9 cellular contexts compared by ENCODE assay signal in genomic region chr18:23131693-23132319, GRCh38. TPM values are rescaled to one million over a fixed set of nuclear protein-coding genes. Genes with fewer than 3 reads are reported as not detected.
A peak's percentile ranks its signal among the peaks of the same experiment; 100 is the strongest.
DNase-seq lines count a peak whose midpoint lies in the region; ATAC-seq and TF ChIP-seq lines count a peak whose summit lies in the region.
"Had no signal": no experiment of that assay in that cellular context is flagged by ENCODE, and none has a peak within 500 bp of the region (broad histone marks: within the 10 kb centered on the region; RNA-seq: fewer than 3 reads in every experiment).

No MANE protein-coding gene starts in this region.

- peak; percentile 69 for DNase-seq in activated gamma-delta T cell treated with Interleukin-2 at 50 U/mL for 16 hours
- DNase-seq in activated gamma-delta T cell (lab: John Stamatoyannopoulos, UW), result no peak
- DNase-seq in NCI-H146 treated with DMSO at 0.1 percent for 48 hours (lab: John Stamatoyannopoulos, UW; ENCODE audit: unreplicated experiment), result peak; percentile 77
- DNase-seq in T1000 (lab: John Stamatoyannopoulos, UW), result peak; percentile 33
- DNase-seq in breast epithelium (ENCODE audit: low spot score in 2 of 2), result no peak
- peak; percentile 77 for DNase-seq in kidney glomerular epithelial cell (lab: John Stamatoyannopoulos, UW)
- DNase-seq in stimulated activated CD4-positive, alpha-beta T cell treated with anti-CD3 and anti-CD28 coated beads, Interleukin-4, amount 100 ng/mL, for 48 hours (ENCODE audit: low read depth in 2 of 2), result peak; percentile 32 to 35

- intact Hi-C loops in breast epithelium (cut with DNase I; ENCODE audit: low total_unique reads), result no loop called here

- no peaks in the 10 kb centered on the region for H3K36me3 ChIP-seq in breast epithelium

- TF ChIP-seq CTCF in breast epithelium (IDR thresholded peaks at IDR 0.05), result peak; percentile 82 to 94 (median 85)

- no peak for TF ChIP-seq POLR2A in breast epithelium (IDR thresholded peaks at IDR 0.05)

- H3K4me1 ChIP-seq in breast epithelium, result no peaks in the 10 kb centered on the region

- no peak overlapping the region for H3K4me3 ChIP-seq in breast epithelium

- H3K27ac ChIP-seq in breast epithelium, result no peak overlapping the region

- H3K9me3 ChIP-seq in breast epithelium, result no peaks in the 10 kb centered on the region

- no peak for ATAC-seq in GM19328 (IDR thresholded peaks at IDR 0.05; ENCODE audit: unreplicated experiment)
- ATAC-seq: left colon had no signal

- H3K27me3 ChIP-seq in breast epithelium, result no peaks in the 10 kb centered on the region

RNA-seq across cellular contexts. Expression of gene CABLES1, which starts 3.5 kb away (rescaled TPM):
- total RNA-seq in breast epithelium, result 10 to 100 TPM; 18.1 to 28.7 (median 22.3) TPM

Comparison
In these comparisons a context has a peak if more than half of its experiments do, and no peak if none do; other contexts are left out.
1. DNase-seq: peak in activated gamma-delta T cell treated with Interleukin-2 at 50 U/mL for 16 hours (single experiment), NCI-H146 treated with DMSO at 0.1 percent for 48 hours (single experiment), T1000 (single experiment), kidney glomerular epithelial cell (single experiment) and stimulated activated CD4-positive, alpha-beta T cell treated with anti-CD3 and anti-CD28 coated beads, Interleukin-4, amount 100 ng/mL, for 48 hours (2 of 2); none in activated gamma-delta T cell (single experiment) and breast epithelium (0 of 2).